In the genomic region with DNA sequence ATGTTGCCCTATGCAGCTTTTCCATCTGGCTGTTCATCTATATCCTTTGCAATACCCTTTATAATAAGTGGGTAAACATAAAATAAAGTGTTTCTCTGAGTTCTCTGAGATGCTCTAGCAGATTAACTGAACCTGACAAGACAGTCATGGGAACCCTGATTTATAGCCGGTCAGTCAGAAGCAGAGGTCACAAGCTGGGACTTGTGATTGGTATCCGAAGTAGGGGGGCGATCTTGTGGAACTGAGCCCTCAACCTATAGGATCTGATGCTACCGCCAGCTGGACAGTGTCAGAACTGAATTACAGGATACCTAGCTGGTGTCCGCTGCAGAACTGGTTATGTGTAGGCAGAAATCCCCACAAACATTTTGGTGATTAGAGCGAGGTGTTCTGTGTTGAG, we compare ENCODE assay signal across 29 cellular contexts.
"Had no signal": no experiment of that assay in that cellular context is flagged by ENCODE, and none has a peak within 500 bp of the region (broad histone marks: within the 10 kb centered on the region; RNA-seq: fewer than 3 reads in every experiment).

No MANE protein-coding gene starts in this region.

- H3K27me3 ChIP-seq: ovary, stomach, suprapubic skin, tibial artery, upper lobe of right lung had no signal

- H3K36me3 ChIP-seq: ovary, prostate gland had no signal

- ATAC-seq: left colon; natural killer cell; right cardiac atrium; sciatic nerve; stimulated activated naive B cell treated with anti-CD40 and anti-IgM and Interleukin-4, amounts not matched to agents 10 μg/mL and 1 μg/mL and 100 μg/mL, for 72 hours; stimulated activated naive CD8-positive, alpha-beta T cell treated with anti-CD3 and anti-CD28 coated beads, Interleukin-15, Interleukin-2, amounts not matched to agents 100 U/mL and 50 U/mL, for 24 hours; upper lobe of right lung had no signal

- H3K4me3 Mint-ChIP-seq: mesothelial cell of epicardium; naive B cell; natural killer cell; stimulated activated naive B cell treated with anti-CD40 and anti-IgM and Interleukin-4, amounts not matched to agents 10 μg/mL and 1 μg/mL and 100 μg/mL, for 72 hours had no signal

- H3K4me1 ChIP-seq: prostate gland, upper lobe of right lung had no signal

- DNase-seq: hippocampal formation; kidney glomerular epithelial cell; left colon; left ventricle myocardium inferior; mesendoderm; naive B cell; natural killer cell; ovary; retina; right cardiac atrium; stimulated activated CD4-positive, alpha-beta T cell treated with anti-CD3 and anti-CD28 coated beads, Interleukin-12 subunit alpha, Interleukin-12 subunit beta, amount 100 ng/mL, for 4 hours; stimulated activated CD4-positive, alpha-beta T cell treated with anti-CD3 and anti-CD28 coated beads, Interleukin-15, amount 100 ng/mL, for 24 hours; stimulated activated CD4-positive, alpha-beta T cell treated with anti-CD3 and anti-CD28 coated beads, Interleukin-2, amount 100 ng/mL, for 24 hours; stimulated activated CD4-positive, alpha-beta T cell treated with anti-CD3 and anti-CD28 coated beads, Interleukin-4, amount 100 ng/mL, for 1 hour; stimulated activated naive B cell treated with anti-CD40 and anti-IgM and Interleukin-4, amounts not matched to agents 10 μg/mL and 1 μg/mL and 100 μg/mL, for 72 hours; stimulated activated naive CD8-positive, alpha-beta T cell treated with anti-CD3 and anti-CD28 coated beads, Interleukin-15, Interleukin-2, amounts not matched to agents 100 U/mL and 50 U/mL, for 24 hours; stomach; tibial artery; trophoblast cell; upper lobe of right lung had no signal

- H3K9me3 Mint-ChIP-seq: mesothelial cell of epicardium; naive B cell; natural killer cell; stimulated activated naive B cell treated with anti-CD40 and anti-IgM and Interleukin-4, amounts not matched to agents 10 μg/mL and 1 μg/mL and 100 μg/mL, for 72 hours had no signal

- H3K9me3 ChIP-seq: left ventricle myocardium inferior, ovary, prostate gland, stomach, suprapubic skin, thoracic aorta, tibial artery, upper lobe of right lung had no signal

- FAIRE-seq: keratinocyte, urothelium cell line had no signal

- H3K4me3 ChIP-seq: left ventricle myocardium inferior, lung, ovary, prostate gland, skin epidermis, stomach, suprapubic skin, thoracic aorta, tibial artery, upper lobe of right lung had no signal

- H3K4me1 Mint-ChIP-seq: stimulated activated naive B cell treated with anti-CD40 and anti-IgM and Interleukin-4, amounts not matched to agents 10 μg/mL and 1 μg/mL and 100 μg/mL, for 72 hours had no signal

- H3K27ac ChIP-seq: left ventricle myocardium inferior, ovary, prostate gland, skin epidermis, stomach, suprapubic skin, thoracic aorta, tibial artery, upper lobe of right lung had no signal

- H3K27ac Mint-ChIP-seq: mesothelial cell of epicardium; naive B cell; natural killer cell; stimulated activated naive B cell treated with anti-CD40 and anti-IgM and Interleukin-4, amounts not matched to agents 10 μg/mL and 1 μg/mL and 100 μg/mL, for 72 hours had no signal

- H3K27me3 Mint-ChIP-seq: naive B cell; stimulated activated naive B cell treated with anti-CD40 and anti-IgM and Interleukin-4, amounts not matched to agents 10 μg/mL and 1 μg/mL and 100 μg/mL, for 72 hours had no signal
